ENCODE assay signal across 8 cellular contexts in the genomic region with DNA sequence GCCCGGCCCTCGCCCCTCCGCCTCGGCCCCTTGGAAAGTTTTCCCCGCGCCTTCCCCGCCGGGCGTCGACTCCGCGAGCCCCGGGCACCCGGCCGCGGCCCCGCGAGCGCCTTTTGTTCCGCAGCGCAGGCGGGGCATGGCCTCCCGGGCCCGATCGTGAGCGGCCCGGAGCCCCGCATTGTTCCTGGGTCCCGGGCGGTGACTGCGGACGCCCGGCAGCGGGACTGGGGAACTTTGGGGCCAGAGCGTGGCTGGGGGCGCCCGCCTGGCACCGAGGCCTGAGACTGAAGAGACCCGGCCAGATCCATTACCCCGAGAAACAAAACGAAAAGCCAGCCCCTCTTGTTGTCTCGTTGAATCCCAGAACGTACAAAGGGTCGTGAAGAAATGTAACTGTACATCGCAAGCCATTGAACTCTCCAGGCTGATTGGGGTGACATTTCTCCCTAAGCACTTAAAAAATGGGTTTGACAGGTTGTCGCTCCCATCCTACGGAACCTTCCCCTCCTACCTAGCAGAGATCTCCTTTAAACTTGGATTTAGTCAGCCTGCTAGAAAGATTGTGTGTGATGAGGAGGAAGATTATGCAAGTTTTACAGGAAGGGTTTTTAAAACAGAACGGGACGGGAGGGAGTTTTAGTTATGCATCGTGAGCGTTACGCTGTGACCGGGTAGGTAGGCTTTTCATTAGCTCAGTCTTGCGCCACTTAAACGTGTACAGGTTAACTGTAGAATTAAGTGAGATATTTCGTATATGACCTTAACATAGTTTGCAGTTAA. TPM values are rescaled to one million over a fixed set of nuclear protein-coding genes. Genes with fewer than 3 reads are reported as not detected.
A peak's percentile ranks its signal among the peaks of the same experiment; 100 is the strongest.
DNase-seq lines count a peak whose midpoint lies in the region; ATAC-seq, FAIRE-seq and TF ChIP-seq lines count a peak whose summit lies in the region.

No MANE protein-coding gene starts in this region.

- TF ChIP-seq POLR2A in IMR-90 (IDR thresholded peaks at IDR 0.05; ENCODE audit: low read depth, low read length) (no peak; the same call in 1 of the 2 replicates), endothelial cell of umbilical vein (IDR thresholded peaks at IDR 0.05; ENCODE audit: low read depth, low read length) (no peak)

- peaks cover 26 to 41% (median 36%) of the 10 kb centered on the region in 3 donors for H3K4me1 Mint-ChIP-seq in naive B cell

- H3K9me3 ChIP-seq in IMR-90 (ENCODE audit: control insufficient read depth, insufficient read depth, low read length) (no peaks in the 10 kb centered on the region), endothelial cell of umbilical vein (replicated peaks; ENCODE audit: control insufficient read depth, insufficient read depth, low read length) (no peaks in the 10 kb centered on the region)

- no peaks in the 10 kb centered on the region for H3K9me3 Mint-ChIP-seq in naive B cell

- peak overlapping the region; percentile 89 for H3K4me2 ChIP-seq in IMR-90 (ENCODE audit: low read depth, low read length)
- H3K4me2 ChIP-seq in endothelial cell of umbilical vein (ENCODE audit: insufficient read depth, low read length) = peak overlapping the region; percentile 79

- peak overlapping the region; percentile 10 to 97 (median 94) for H3K27ac Mint-ChIP-seq in naive B cell

- H3K4ac ChIP-seq in IMR-90 (ENCODE audit: low read depth, low read length) = peak overlapping the region; percentile 42

- H2BK120ac ChIP-seq in IMR-90 (ENCODE audit: low read depth, low read length) = no peak overlapping the region

- peaks cover 51% of the 10 kb centered on the region for H3K79me2 ChIP-seq in endothelial cell of umbilical vein (ENCODE audit: control insufficient read depth, insufficient read depth, low read length)

- peak overlapping the region; percentile 1; the same call in 1 of the 2 replicates for H4K5ac ChIP-seq in IMR-90 (ENCODE audit: low read depth, low read length)

- FAIRE-seq in endothelial cell of umbilical vein (lab: Jason Lieb, UNC) = no peak

- CTCF ChIA-PET in IMR-90 (lab: Yijun Ruan, JAX) = interaction anchor here (1.9 kb wide), 1 partner anchor 11 kb away, joined by 6 read pairs; no protein-coding TSS in a partner anchor
- CTCF ChIA-PET in endothelial cell of umbilical vein (lab: Charles Lee) = interaction anchor here (0.6 to 2.0 kb wide), 5 partner anchors 8 to 107 kb away, joined by 3 to 7 read pairs (median 5); no protein-coding TSS in a partner anchor

- H2AK9ac ChIP-seq in IMR-90 (replicated peaks; ENCODE audit: low read depth, low read length, poor library complexity) = peak overlapping the region; percentile 56

- H3K23ac ChIP-seq in IMR-90 (ENCODE audit: low read depth, low read length) = peak overlapping the region; percentile 73

- peak; percentile 33 for ATAC-seq in GM21717 (IDR thresholded peaks at IDR 0.05; ENCODE audit: unreplicated experiment)
- ATAC-seq in IMR-90 (ENCODE audit: low read depth) = no peak
- peak; percentile 23 to 28 for ATAC-seq in naive B cell (ENCODE audit: low read depth in 2 of 2)

- H2BK5ac ChIP-seq in IMR-90 (ENCODE audit: low read depth, low read length, poor library complexity, severe bottlenecking) = peak overlapping the region; percentile 88

- 0 out of 2 replicates have a peak overlapping the region, but pooled peaks have one; percentile 0 for H2AK5ac ChIP-seq in IMR-90 (ENCODE audit: low read depth, low read length)

- peak overlapping the region; percentile 87 to 95 (median 91) for H3K4me3 Mint-ChIP-seq in naive B cell

- 0% methylated on average over 43 of the region's 56 CpGs; no CpG with 5 or more reads in 1 of the 2 experiments for WGBS in IMR-90 (ENCODE audit: extremely low coverage in 2 of 2, insufficient read length in 1 of 2), 2 experiments

- no peak overlapping the region for H2BK15ac ChIP-seq in IMR-90 (ENCODE audit: low read depth, low read length)

- H4K8ac ChIP-seq in IMR-90 (ENCODE audit: low read depth in 2 of 2, low read length in 2 of 2) = peak overlapping the region in 1 of 2 experiments; percentile 56; a peak in 1 of 4 replicates

- H3K4me1 ChIP-seq in IMR-90 (ENCODE audit: control insufficient read depth, insufficient read depth, low read length) (no peaks in the 10 kb centered on the region; the same call in 1 of the 2 replicates), endothelial cell of umbilical vein (ENCODE audit: control insufficient read depth, extremely low read depth, insufficient read depth, low read length) (peaks cover 21% of the 10 kb centered on the region)

- peak overlapping the region; percentile 3; the same call in 1 of the 2 replicates for H4K91ac ChIP-seq in IMR-90 (ENCODE audit: insufficient read depth, low read depth, low read length)

- BruUV-seq in IMR-90 (replicated peaks; lab: Mats Ljungman, UMichigan) (no TSS peak), endothelial cell of umbilical vein (replicated peaks; lab: Mats Ljungman, UMichigan) (no TSS peak)

- peak overlapping the region; percentile 73 for H3K56ac ChIP-seq in IMR-90 (ENCODE audit: extremely low read depth, insufficient read depth, low read length)

- H3K36me3 ChIP-seq in IMR-90 (ENCODE audit: control insufficient read depth, insufficient read depth, low read length) = no peaks in the 10 kb centered on the region
- H3K36me3 ChIP-seq in endothelial cell of umbilical vein (ENCODE audit: control insufficient read depth in 2 of 2, extremely low read depth in 1 of 2, insufficient read depth in 2 of 2, low read length in 2 of 2) = no peaks in the 10 kb centered on the region

- H3K27ac ChIP-seq in IMR-90 (ENCODE audit: insufficient read depth, low read length) (peak overlapping the region; percentile 49), endothelial cell of umbilical vein (ENCODE audit: insufficient read depth, low read depth, low read length) (peak overlapping the region; percentile 61)

- intact Hi-C loops in IMR-90 (cut with micrococcal nuclease) = loop anchor here (5.0 kb wide), 1 partner anchor 68 kb away; no protein-coding TSS in a partner anchor
- intact Hi-C loops in endothelial cell of umbilical vein (cut with micrococcal nuclease) = loop anchor here (1.0 to 5.0 kb wide), 2 partner anchors 26 to 42 kb away; no protein-coding TSS in a partner anchor

- H2AFZ ChIP-seq in IMR-90 (replicated peaks; ENCODE audit: low read length, poor library complexity) = peak overlapping the region; percentile 99
- H2AFZ ChIP-seq in endothelial cell of umbilical vein (ENCODE audit: low read depth, low read length) = peak overlapping the region; percentile 18

- H3K36me3 Mint-ChIP-seq in naive B cell = no peaks in the 10 kb centered on the region

- H4K20me1 ChIP-seq in IMR-90 (ENCODE audit: insufficient read depth, low read length) (peaks cover 28% of the 10 kb centered on the region), endothelial cell of umbilical vein (replicated peaks; ENCODE audit: control insufficient read depth, extremely low read depth, insufficient read depth, low read length) (no peaks in the 10 kb centered on the region)

- DNase-seq in NCI-H2171 treated with DMSO at 0.1 percent for 48 hours (lab: John Stamatoyannopoulos, UW) (peak; percentile 29), NCI-H2171 (lab: John Stamatoyannopoulos, UW) (no peak), IMR-90 (peak; percentile 46), UCSD-AML1 (lab: John Stamatoyannopoulos, UW; ENCODE audit: unreplicated experiment) (peak; percentile 56), endothelial cell of umbilical vein (ENCODE audit: low read depth, low spot score) (peak; percentile 59), naive B cell (peak; percentile 34), NCI-H187 treated with DMSO at 0.1 percent for 48 hours (lab: John Stamatoyannopoulos, UW) (no peak)

- peak overlapping the region; percentile 32; the same call in 1 of the 2 replicates for H3K18ac ChIP-seq in IMR-90 (ENCODE audit: low read depth, low read length)

- dilution Hi-C loops in IMR-90 (cut with HindIII; ENCODE audit: low sequenced_read_pairs, unreplicated experiment) = no loop called here
- dilution Hi-C loops in endothelial cell of umbilical vein (cut with MboI; ENCODE audit: extremely low pct_ligation_motif_present, low sequenced_read_pairs) = no loop called here

- TF ChIP-seq CTCF in IMR-90 (conservative IDR thresholded peaks at IDR 0.05; ENCODE audit: low read depth, low read length) (no peak), endothelial cell of umbilical vein (IDR thresholded peaks at IDR 0.05; ENCODE audit: extremely low read depth in 1 of 2, insufficient read depth in 1 of 2, low read depth in 1 of 2, low read length in 2 of 2) (no peak)

- H3K27me3 Mint-ChIP-seq in naive B cell = no peaks in the 10 kb centered on the region

- in situ Hi-C loops in IMR-90 (cut with MboI; ENCODE audit: low sequenced_read_pairs) = loop anchor here (10.0 kb wide), 1 partner anchor 55 kb away; the partner anchor contains the start of gene IGSF6

- peaks cover 12 to 39% of the 10 kb centered on the region in 2 experiments; a peak in 3 of 4 replicates for H3K79me1 ChIP-seq in IMR-90 (ENCODE audit: low read depth in 1 of 2, low read length in 2 of 2)

- TF ChIP-seq RAD21 in IMR-90 (IDR thresholded peaks at IDR 0.05; ENCODE audit: low read length) = no peak

- H3K4me3 ChIP-seq in IMR-90 (ENCODE audit: insufficient read depth, low read depth, low read length) (peak overlapping the region; percentile 61), endothelial cell of umbilical vein (replicated peaks in 1 of 3; ENCODE audit: insufficient read depth in 1 of 3, low read depth in 1 of 3, low read length in 3 of 3) (peak overlapping the region; percentile 60 to 90 (median 77))

- H3K9ac ChIP-seq in IMR-90 (ENCODE audit: low read depth, low read length) (peak overlapping the region; percentile 84), endothelial cell of umbilical vein (replicated peaks; ENCODE audit: extremely low read depth, insufficient read depth, low read length) (peak overlapping the region; percentile 79)

- POLR2A ChIA-PET in IMR-90 (lab: Charles Lee; ENCODE audit: unreplicated experiment) = interaction anchor here (0.5 kb wide), 1 partner anchor 9 kb away, joined by 3 read pairs; no protein-coding TSS in a partner anchor
- POLR2A ChIA-PET in endothelial cell of umbilical vein (lab: Charles Lee) = no interaction called here

- peaks cover 2% of the 10 kb centered on the region; the same call in 1 of the 2 replicates for H3K9me1 ChIP-seq in IMR-90 (ENCODE audit: insufficient read depth, low read length)
- no peaks in the 10 kb centered on the region for H3K9me1 ChIP-seq in endothelial cell of umbilical vein (replicated peaks; ENCODE audit: control insufficient read depth, extremely low read depth, insufficient read depth, low read length)

- no peak overlapping the region for H2BK20ac ChIP-seq in IMR-90 (ENCODE audit: low read depth, low read length)

- no peaks in the 10 kb centered on the region for H3K27me3 ChIP-seq in IMR-90 (ENCODE audit: control insufficient read depth, insufficient read depth, low read length)
- no peaks in the 10 kb centered on the region for H3K27me3 ChIP-seq in endothelial cell of umbilical vein (ENCODE audit: control insufficient read depth in 2 of 2, insufficient read depth in 2 of 2, low read length in 2 of 2)

- H3K14ac ChIP-seq in IMR-90 (replicated peaks; ENCODE audit: low read depth, low read length) = peak overlapping the region; percentile 74

RNA-seq across cellular contexts. Expression of gene METTL9, which starts 0.8 kb away (rescaled TPM):
- 95.5 and 95.8 TPM in 2 replicates for total RNA-seq in IMR-90 (2012; rRNA removed)
- 43.1 and 54.8 TPM in 2 replicates for polyA plus RNA-seq in IMR-90 (2012; rRNA removed)
- polyA plus RNA-seq in IMR-90 (2012; cell fraction: cytosol; rRNA removed) = 37.1 and 40.0 TPM in 2 replicates
- 10.7 and 20.6 TPM in 2 replicates for polyA plus RNA-seq in IMR-90 (2012; cell fraction: nucleus; rRNA removed; ENCODE audit: low replicate concordance)
- total RNA-seq in endothelial cell of umbilical vein = 116 and 121 TPM in 2 replicates
- 44.0 and 53.8 TPM in 2 replicates for polyA plus RNA-seq in endothelial cell of umbilical vein
- 70.4 and 82.4 TPM in 2 replicates for polyA plus RNA-seq in endothelial cell of umbilical vein (2011; cell fraction: cytosol; rRNA removed)
- polyA plus RNA-seq in endothelial cell of umbilical vein (2011; cell fraction: nucleus; rRNA removed) = 27.5 and 35.8 TPM in 2 replicates
- 130 and 154 TPM in 2 replicates for polyA plus RNA-seq in endothelial cell of umbilical vein (2012)
- 38.5 and 44.6 TPM in 2 replicates for polyA minus RNA-seq in endothelial cell of umbilical vein
- polyA minus RNA-seq in endothelial cell of umbilical vein (2011; cell fraction: cytosol; rRNA and poly(A)+ RNA removed) = 29.7 TPM
- 28.8 and 38.9 TPM in 2 replicates for polyA minus RNA-seq in endothelial cell of umbilical vein (2011; cell fraction: nucleus; rRNA and poly(A)+ RNA removed)
- 100 to 1,000 TPM in 4 of 6 donors, 10 to 100 TPM in 2; 92.8 to 151 (median 110) TPM for polyA plus RNA-seq in naive B cell (ENCODE audit: low read depth in 6 of 6)

RNA-seq across cellular contexts. Expression of gene IGSF6, which starts 52.2 kb away (rescaled TPM):
- not detected in 2 replicates for total RNA-seq in IMR-90 (2012; rRNA removed)
- polyA plus RNA-seq in IMR-90 (2012; rRNA removed) = not detected in 2 replicates
- not detected in 2 replicates for polyA plus RNA-seq in IMR-90 (2012; cell fraction: cytosol; rRNA removed)
- polyA plus RNA-seq in IMR-90 (2012; cell fraction: nucleus; rRNA removed; ENCODE audit: low replicate concordance) = not detected in 2 replicates
- total RNA-seq in endothelial cell of umbilical vein = not detected in 2 replicates
- polyA plus RNA-seq in endothelial cell of umbilical vein = not detected in 2 replicates
- polyA plus RNA-seq in endothelial cell of umbilical vein (2011; cell fraction: cytosol; rRNA removed) = not detected in 2 replicates
- not detected in 2 replicates for polyA plus RNA-seq in endothelial cell of umbilical vein (2011; cell fraction: nucleus; rRNA removed)
- 0.36 TPM in 1 of 2 replicates, not detected in the other for polyA plus RNA-seq in endothelial cell of umbilical vein (2012)
- polyA minus RNA-seq in endothelial cell of umbilical vein = not detected in 2 replicates
- polyA minus RNA-seq in endothelial cell of umbilical vein (2011; cell fraction: cytosol; rRNA and poly(A)+ RNA removed) = not detected
- not detected in 2 replicates for polyA minus RNA-seq in endothelial cell of umbilical vein (2011; cell fraction: nucleus; rRNA and poly(A)+ RNA removed)
- 1 to 10 TPM in 2 of 6 donors, under 1 TPM in 4; 0.44 to 2.0 (median 0.66) TPM for polyA plus RNA-seq in naive B cell (ENCODE audit: low read depth in 6 of 6)

Comparison
In these comparisons a context has a peak if more than half of its experiments do, and no peak if none do; other contexts are left out.
1. DNase-seq: peak in NCI-H2171 treated with DMSO at 0.1 percent for 48 hours (single experiment), IMR-90 (single experiment), UCSD-AML1 (single experiment), endothelial cell of umbilical vein (single experiment) and naive B cell (single experiment); none in NCI-H2171 (single experiment) and NCI-H187 treated with DMSO at 0.1 percent for 48 hours (single experiment).